Comparison of ENCODE assay signal across 18 cellular contexts in the genomic region with DNA sequence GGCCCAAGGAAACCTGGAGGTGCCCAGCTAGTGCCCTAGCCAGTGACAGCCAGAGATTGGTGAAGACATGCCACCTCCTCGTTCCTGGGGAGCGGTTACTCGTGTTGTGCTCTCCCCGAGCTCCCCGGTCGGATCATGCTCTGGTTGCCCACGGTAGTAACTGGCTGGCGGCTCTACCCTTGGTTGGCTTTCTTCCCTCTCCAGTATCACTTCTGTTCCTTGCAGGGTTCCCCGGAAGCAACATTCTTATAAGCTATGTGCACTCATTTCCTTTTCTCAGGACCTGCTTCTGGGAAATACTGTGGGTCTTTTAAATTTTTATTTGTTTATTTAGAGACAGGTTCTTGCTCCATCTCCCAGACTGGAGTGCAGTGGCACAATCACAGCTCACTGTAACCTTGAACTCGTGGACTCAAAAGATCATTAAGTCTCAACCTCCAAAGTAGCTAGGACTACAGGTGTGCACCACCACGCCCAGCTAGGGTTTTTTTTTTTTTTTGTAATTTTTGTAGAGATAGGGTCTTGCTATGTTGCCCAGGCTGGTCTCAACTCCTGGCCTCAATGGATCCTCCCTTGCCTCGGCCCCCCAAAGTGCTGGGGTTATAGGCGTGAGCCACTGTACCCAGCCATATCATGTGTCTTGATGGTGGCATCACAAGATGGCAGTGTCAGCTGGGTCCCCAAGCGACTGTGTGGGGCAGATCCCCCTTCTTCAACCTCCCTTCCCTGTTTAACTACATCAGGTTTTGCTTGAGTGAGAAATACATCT. TPM values are rescaled to one million over a fixed set of nuclear protein-coding genes. Genes with fewer than 3 reads are reported as not detected.
DNase-seq lines count a peak whose midpoint lies in the region; ATAC-seq, FAIRE-seq and TF ChIP-seq lines count a peak whose summit lies in the region.
"Had no signal": no experiment of that assay in that cellular context is flagged by ENCODE, and none has a peak within 500 bp of the region (broad histone marks: within the 10 kb centered on the region; RNA-seq: fewer than 3 reads in every experiment).

No MANE protein-coding gene starts in this region.

- no peak overlapping the region for H3K4me3 ChIP-seq in GM12878

- no peak for TF ChIP-seq RAD21 in GM12878 (IDR thresholded peaks at IDR 0.05; ENCODE audit: insufficient read depth, low read depth, low read length)

- H3K9me3 ChIP-seq in GM12878 (replicated peaks; ENCODE audit: control insufficient read depth, insufficient read depth, low read length), result no peaks in the 10 kb centered on the region

- no peak overlapping the region for H2AFZ ChIP-seq in GM12878 (ENCODE audit: control insufficient read depth, low read depth, low read length)

- H3K9ac ChIP-seq in GM12878 (ENCODE audit: control insufficient read depth, insufficient read depth, low read length), result no peak overlapping the region

- in situ Hi-C loops in GM12878 (cut with MboI), result no loop called here

- TF ChIP-seq CTCF in GM12878 (IDR thresholded peaks at IDR 0.05 in 2 of 3, conservative IDR thresholded peaks at IDR 0.05 in 1 of 3; ENCODE audit: control insufficient read depth in 2 of 3, extremely low read depth in 1 of 3, insufficient read depth in 1 of 3, low read depth in 3 of 3, low read length in 3 of 3), result no peak

- no peak for TF ChIP-seq POLR2A in GM12878 (IDR thresholded peaks at IDR 0.05; ENCODE audit: low read depth, low read length)

- DNase-seq in CD1c-positive myeloid dendritic cell (ENCODE audit: extremely low spot score) (peak; percentile 65), MV-4-11 (lab: John Stamatoyannopoulos, UW) (peak; percentile 82), GM12878 (ENCODE audit: low read depth, low spot score) (no peak), pons (ENCODE audit: low spot score) (peak; percentile 11), NCI-H1048 (lab: John Stamatoyannopoulos, UW) (no peak), NCI-H146 (lab: John Stamatoyannopoulos, UW) (no peak), left lobe of liver (ENCODE audit: low spot score) (no peak), HPDE6-E6E7 (ENCODE audit: extremely low spot score) (no peak)
- DNase-seq: CD8-positive, alpha-beta T cell; IMR-90; NCI-H1436; NCI-H2081; NCI-H510A treated with DMSO at 0.1 percent for 48 hours; NCI-H82; T-helper 17 cell had no signal

- H3K79me2 ChIP-seq in GM12878 (ENCODE audit: control insufficient read depth, insufficient read depth, low read length), result no peaks in the 10 kb centered on the region

- SMC1A ChIA-PET in GM12878 (lab: Charles Lee; ENCODE audit: uncharacterized antibody, unreplicated experiment), result interaction anchor here (0.7 to 4.1 kb wide), 7 partner anchors 9 to 753 kb away, joined by 3 to 32 read pairs (median 7); a partner anchor contains a TSS

- TF ChIP-seq EP300 in GM12878 (IDR thresholded peaks at IDR 0.05; ENCODE audit: borderline replicate concordance in 1 of 2, control insufficient read depth in 1 of 2, low read depth in 2 of 2, low read length in 2 of 2), result no peak

- no peak overlapping the region for H3K4me2 ChIP-seq in GM12878 (ENCODE audit: control insufficient read depth, insufficient read depth)

- RAD21 ChIA-PET in GM12878 (lab: Charles Lee; ENCODE audit: unreplicated experiment), result interaction anchor here (0.6 to 3.9 kb wide), 8 partner anchors 8 to 25 kb away, joined by 3 to 55 read pairs (median 4); a partner anchor contains a TSS

- peaks cover 52% of the 10 kb centered on the region for H3K4me1 ChIP-seq in GM12878 (ENCODE audit: control insufficient read depth, insufficient read depth, low read length)

- no TSS peak for BruUV-seq in GM12878 (replicated peaks; lab: Mats Ljungman, UMichigan)

- no peaks in the 10 kb centered on the region for H4K20me1 ChIP-seq in GM12878 (ENCODE audit: control insufficient read depth, insufficient read depth)

- WGBS in GM12878 (ENCODE audit: insufficient coverage, insufficient replicate concordance, low lambda C conversion rate, missing lambda C conversion rate), result 36% methylated on average over 14 of the region's 14 CpGs

- POLR2A ChIA-PET in GM12878 (lab: Charles Lee), result interaction anchor here (0.7 to 9.3 kb wide), 4 partner anchors 10 to 25 kb away, joined by 3 to 144 read pairs (median 15); a partner anchor contains a TSS

- H3K27ac ChIP-seq in GM12878 (ENCODE audit: control insufficient read depth, insufficient read depth), result peak overlapping the region; percentile 53
- H3K27ac ChIP-seq: RWPE1 had no signal

- intact Hi-C loops in GM12878 (cut with micrococcal nuclease; ENCODE audit: unreplicated experiment), result no loop called here

- peak; percentile 13 for ATAC-seq in GM12878
- ATAC-seq in left lobe of liver, result no peak
- ATAC-seq: CD8-positive, alpha-beta T cell; T-helper 17 cell had no signal

- no peaks in the 10 kb centered on the region for H3K27me3 ChIP-seq in GM12878 (replicated peaks in 1 of 2; ENCODE audit: control insufficient read depth in 2 of 2, insufficient read depth in 2 of 2, low read length in 1 of 2)

- no peaks in the 10 kb centered on the region for H3K36me3 ChIP-seq in GM12878 (ENCODE audit: control insufficient read depth in 2 of 2, insufficient read depth in 2 of 2, low read length in 1 of 2)

- CTCF ChIA-PET in GM12878 (lab: Yijun Ruan, JAX), result interaction anchor here (0.5 to 9.2 kb wide), 9 partner anchors 10 to 97 kb away, joined by 3 to 52 read pairs (median 4); a partner anchor contains a TSS

- FAIRE-seq in GM12878 (lab: Jason Lieb, UNC), result no peak
- FAIRE-seq: H1 had no signal

RNA-seq across cellular contexts. Expression of a gene that starts 6.9 kb away (rescaled TPM):
- total RNA-seq in GM12878 (2013; cell fraction: nucleolus; rRNA removed), result 1.4 and 1.9 TPM in 2 replicates
- 0.17 and 0.65 TPM in 2 replicates for total RNA-seq in GM12878 (2014; rRNA removed)
- 0.14 and 0.18 TPM in 2 replicates for total RNA-seq in GM12878 (2014; rRNA removed; fragmentation: Illumina TruSeq; extraction: Trizol)
- 0.31 and 0.40 TPM in 2 replicates for total RNA-seq in GM12878 (2021)
- 0.28 TPM for polyA plus RNA-seq in GM12878 (2011; ENCODE audit: low read depth)
- 1.2 and 1.7 TPM in 2 replicates for polyA plus RNA-seq in GM12878 (2011; rRNA removed)
- polyA plus RNA-seq in GM12878 (2011; cell fraction: cytosol; rRNA removed), result 1.5 and 1.7 TPM in 2 replicates
- polyA plus RNA-seq in GM12878 (2011; cell fraction: nucleus; rRNA removed), result 2.2 and 2.7 TPM in 2 replicates
- 0.35 and 0.49 TPM in 2 replicates for polyA plus RNA-seq in GM12878 (2012)
- 0.16 and 0.17 TPM in 2 replicates for polyA plus RNA-seq in GM12878 (2014; fragmentation: Illumina TruSeq; extraction: Trizol)
- polyA plus RNA-seq in GM12878 (2014; fragmentation: Nextera tagmentation; extraction: Ambion mirVana), result under 1 TPM; 0.05 to 0.15 TPM
- 0.18 and 0.45 TPM in 2 replicates for polyA plus RNA-seq in GM12878 (2014; rRNA removed)
- under 1 TPM; 0.06 to 0.08 TPM for polyA plus RNA-seq in GM12878 (2016; fragmentation: Nextera tagmentation; extraction: Ambion mirVana)
- polyA minus RNA-seq in GM12878 (2011; rRNA and poly(A)+ RNA removed), result 1.6 and 2.7 TPM in 2 replicates
- 0.31 and 0.80 TPM in 2 replicates for polyA minus RNA-seq in GM12878 (2011; cell fraction: cytosol; rRNA and poly(A)+ RNA removed)
- 4.0 and 4.2 TPM in 2 replicates for polyA minus RNA-seq in GM12878 (2011; cell fraction: nucleus; rRNA and poly(A)+ RNA removed)
- not detected for total RNA-seq in left lobe of liver
- total RNA-seq: CD8-positive, alpha-beta T cell; IMR-90; LHCN-M2; T-helper 17 cell had no signal
- polyA plus RNA-seq: IMR-90 had no signal

RNA-seq across cellular contexts. Expression of a gene that starts 13.4 kb away (rescaled TPM):
- total RNA-seq in GM12878 (2013; cell fraction: nucleolus; rRNA removed), result 24.6 and 24.7 TPM in 2 replicates
- total RNA-seq in GM12878 (2014; rRNA removed) (7.5 and 8.0 TPM in 2 replicates), GM12878 (2014; rRNA removed; fragmentation: Illumina TruSeq; extraction: Trizol) (5.0 and 6.1 TPM in 2 replicates), GM12878 (2021) (15.2 and 15.3 TPM in 2 replicates), left lobe of liver (3.6 TPM)
- 4.3 TPM for polyA plus RNA-seq in GM12878 (2011; ENCODE audit: low read depth)
- polyA plus RNA-seq in GM12878 (2011; rRNA removed) (11.8 and 23.7 TPM in 2 replicates), GM12878 (2014; fragmentation: Illumina TruSeq; extraction: Trizol) (5.5 and 8.1 TPM in 2 replicates), GM12878 (2014; fragmentation: Nextera tagmentation; extraction: Ambion mirVana) (1 to 10 TPM in 1 of 2 experiments, under 1 TPM in 1; 0.60 to 1.9 TPM), GM12878 (2014; rRNA removed) (14.5 and 15.2 TPM in 2 replicates), GM12878 (2016; fragmentation: Nextera tagmentation; extraction: Ambion mirVana) (10 to 100 TPM; 10.4 to 12.6 TPM)
- polyA plus RNA-seq in GM12878 (2011; cell fraction: cytosol; rRNA removed), result 32.2 and 40.1 TPM in 2 replicates
- 56.9 and 57.7 TPM in 2 replicates for polyA plus RNA-seq in GM12878 (2011; cell fraction: nucleus; rRNA removed)
- polyA plus RNA-seq in GM12878 (2012), result 9.2 and 14.4 TPM in 2 replicates
- polyA minus RNA-seq in GM12878 (2011; rRNA and poly(A)+ RNA removed), result 22.8 and 48.1 TPM in 2 replicates
- 11.5 and 17.3 TPM in 2 replicates for polyA minus RNA-seq in GM12878 (2011; cell fraction: cytosol; rRNA and poly(A)+ RNA removed)
- polyA minus RNA-seq in GM12878 (2011; cell fraction: nucleus; rRNA and poly(A)+ RNA removed), result 32.5 and 51.8 TPM in 2 replicates

RNA-seq across cellular contexts. Expression of a gene that starts 13.4 kb away (rescaled TPM):
- 0.39 TPM in 1 of 2 replicates, not detected in the other for total RNA-seq in GM12878 (2013; cell fraction: nucleolus; rRNA removed)
- total RNA-seq in GM12878 (2014; rRNA removed) (0.11 and 0.22 TPM in 2 replicates), GM12878 (2014; rRNA removed; fragmentation: Illumina TruSeq; extraction: Trizol) (not detected in 2 replicates), GM12878 (2021) (0.16 TPM in 1 of 2 replicates, not detected in the other), left lobe of liver (not detected)
- not detected for polyA plus RNA-seq in GM12878 (2011; ENCODE audit: low read depth)
- polyA plus RNA-seq in GM12878 (2011; rRNA removed) (0.42 TPM in 2 replicates), GM12878 (2014; fragmentation: Illumina TruSeq; extraction: Trizol) (not detected in 2 replicates), GM12878 (2014; fragmentation: Nextera tagmentation; extraction: Ambion mirVana) (under 1 TPM in 1 of 2 experiments, not detected in 1; 0.03 TPM), GM12878 (2014; rRNA removed) (0.09 TPM in 1 of 2 replicates, not detected in the other), GM12878 (2016; fragmentation: Nextera tagmentation; extraction: Ambion mirVana) (under 1 TPM in 1 of 2 experiments, not detected in 1; 0.13 TPM)
- 0.96 and 1.0 TPM in 2 replicates for polyA plus RNA-seq in GM12878 (2011; cell fraction: cytosol; rRNA removed)
- 0.22 and 0.88 TPM in 2 replicates for polyA plus RNA-seq in GM12878 (2011; cell fraction: nucleus; rRNA removed)
- 0.12 and 0.22 TPM in 2 replicates for polyA plus RNA-seq in GM12878 (2012)
- polyA minus RNA-seq in GM12878 (2011; rRNA and poly(A)+ RNA removed), result 0.21 TPM in 1 of 2 replicates, not detected in the other
- polyA minus RNA-seq in GM12878 (2011; cell fraction: cytosol; rRNA and poly(A)+ RNA removed), result not detected in 2 replicates
- polyA minus RNA-seq in GM12878 (2011; cell fraction: nucleus; rRNA and poly(A)+ RNA removed), result not detected in 2 replicates
- total RNA-seq: CD8-positive, alpha-beta T cell; IMR-90; LHCN-M2; T-helper 17 cell had no signal
- polyA plus RNA-seq: IMR-90 had no signal

RNA-seq across cellular contexts. Expression of a gene that starts 27.9 kb away (rescaled TPM):
- total RNA-seq in GM12878 (2013; cell fraction: nucleolus; rRNA removed), result 0.58 TPM in 1 of 2 replicates, not detected in the other
- total RNA-seq in GM12878 (2014; rRNA removed) (not detected in 2 replicates), GM12878 (2014; rRNA removed; fragmentation: Illumina TruSeq; extraction: Trizol) (not detected in 2 replicates), GM12878 (2021) (0.05 and 0.13 TPM in 2 replicates), left lobe of liver (1.7 TPM)
- polyA plus RNA-seq in GM12878 (2011; ENCODE audit: low read depth), result not detected
- polyA plus RNA-seq in GM12878 (2011; rRNA removed) (0.01 and 0.04 TPM in 2 replicates), GM12878 (2014; fragmentation: Illumina TruSeq; extraction: Trizol) (not detected in 2 replicates), GM12878 (2014; fragmentation: Nextera tagmentation; extraction: Ambion mirVana) (under 1 TPM in 1 of 2 experiments, not detected in 1; 0.02 TPM), GM12878 (2014; rRNA removed) (0.03 and 0.05 TPM in 2 replicates), GM12878 (2016; fragmentation: Nextera tagmentation; extraction: Ambion mirVana) (not detected)
- polyA plus RNA-seq in GM12878 (2011; cell fraction: cytosol; rRNA removed), result 0.03 and 0.04 TPM in 2 replicates
- polyA plus RNA-seq in GM12878 (2011; cell fraction: nucleus; rRNA removed), result 0.29 and 0.31 TPM in 2 replicates
- polyA plus RNA-seq in GM12878 (2012), result 0.28 and 0.39 TPM in 2 replicates
- polyA minus RNA-seq in GM12878 (2011; rRNA and poly(A)+ RNA removed), result not detected in 2 replicates
- not detected in 2 replicates for polyA minus RNA-seq in GM12878 (2011; cell fraction: cytosol; rRNA and poly(A)+ RNA removed)
- polyA minus RNA-seq in GM12878 (2011; cell fraction: nucleus; rRNA and poly(A)+ RNA removed), result not detected in 2 replicates

Comparison
In these comparisons a context has a peak if more than half of its experiments do, and no peak if none do; other contexts are left out.
1. DNase-seq: peak in CD1c-positive myeloid dendritic cell (single experiment), MV-4-11 (single experiment) and pons (single experiment); none in GM12878 (single experiment), NCI-H1048 (single experiment), NCI-H146 (single experiment), left lobe of liver (single experiment) and HPDE6-E6E7 (single experiment).